ENCODE assay signal across 8 cellular contexts in genomic region chr10:63866075-63866746, GRCh38.
DNase-seq lines count a peak whose midpoint lies in the region; ATAC-seq and TF ChIP-seq lines count a peak whose summit lies in the region.

No MANE protein-coding gene starts in this region.

- peaks cover 7% of the 10 kb centered on the region for H3K4me1 Mint-ChIP-seq in activated naive CD8-positive, alpha-beta T cell treated with anti-CD3 and anti-CD28 coated beads, Interleukin-2, amount 50 U/mL, for 24 hours

- H3K27ac ChIP-seq in SJCRH30 = no peak overlapping the region
- no peak overlapping the region for H3K27ac ChIP-seq in right atrium auricular region

- ATAC-seq in GM21619 (IDR thresholded peaks at IDR 0.05; ENCODE audit: unreplicated experiment) = peak; percentile 96
- peak; percentile 68 for ATAC-seq in activated naive CD8-positive, alpha-beta T cell treated with anti-CD3 and anti-CD28 coated beads, Interleukin-2, amount 50 U/mL, for 24 hours

- peak; percentile 52 to 84 for TF ChIP-seq CTCF in right atrium auricular region (IDR thresholded peaks at IDR 0.05)

- no peaks in the 10 kb centered on the region for H3K9me3 Mint-ChIP-seq in activated naive CD8-positive, alpha-beta T cell treated with anti-CD3 and anti-CD28 coated beads, Interleukin-2, amount 50 U/mL, for 24 hours

- no peak overlapping the region for H3K27ac Mint-ChIP-seq in activated naive CD8-positive, alpha-beta T cell treated with anti-CD3 and anti-CD28 coated beads, Interleukin-2, amount 50 U/mL, for 24 hours

- no peaks in the 10 kb centered on the region for H3K36me3 Mint-ChIP-seq in activated naive CD8-positive, alpha-beta T cell treated with anti-CD3 and anti-CD28 coated beads, Interleukin-2, amount 50 U/mL, for 24 hours (ENCODE audit: low read depth)

- peaks cover 26% of the 10 kb centered on the region for H3K27me3 Mint-ChIP-seq in activated naive CD8-positive, alpha-beta T cell treated with anti-CD3 and anti-CD28 coated beads, Interleukin-2, amount 50 U/mL, for 24 hours

- H3K4me1 ChIP-seq in SJCRH30 = no peaks in the 10 kb centered on the region
- peaks cover 0 to 8% of the 10 kb centered on the region in 2 donors for H3K4me1 ChIP-seq in right atrium auricular region

- H3K4me3 Mint-ChIP-seq in activated naive CD8-positive, alpha-beta T cell treated with anti-CD3 and anti-CD28 coated beads, Interleukin-2, amount 50 U/mL, for 24 hours = no peak overlapping the region

- no peak overlapping the region for H3K4me3 ChIP-seq in SJCRH30
- H3K4me3 ChIP-seq in right atrium auricular region = no peak overlapping the region

- H3K27me3 ChIP-seq in SJCRH30 (no peaks in the 10 kb centered on the region), right atrium auricular region (no peaks in the 10 kb centered on the region)

- peak; percentile 3 to 72 (median 50) for DNase-seq in NCI-H1417 (lab: John Stamatoyannopoulos, UW)
- DNase-seq in NCI-H1417 treated with DMSO at 0.1 percent for 48 hours (lab: John Stamatoyannopoulos, UW) = no peak
- peak in 42 of 76 experiments; percentile 2 to 54 (median 16) for DNase-seq in HUDEP-2 (lab: John Stamatoyannopoulos, UW; ENCODE audit: unreplicated experiment in 76 of 76)
- DNase-seq in SJCRH30 = peak; percentile 30 to 71
- peak; percentile 37 for DNase-seq in activated naive CD8-positive, alpha-beta T cell treated with anti-CD3 and anti-CD28 coated beads, Interleukin-2, amount 50 U/mL, for 24 hours
- DNase-seq in right atrium auricular region (ENCODE audit: low spot score) = no peak
- DNase-seq in retina = peak; percentile 87

- H3K9me3 ChIP-seq in SJCRH30 (replicated peaks) (no peaks in the 10 kb centered on the region), right atrium auricular region (no peaks in the 10 kb centered on the region)

- H3K36me3 ChIP-seq in SJCRH30 (no peaks in the 10 kb centered on the region), right atrium auricular region (no peaks in the 10 kb centered on the region)

Comparison
In these comparisons a context has a peak if more than half of its experiments do, and no peak if none do; other contexts are left out.
1. DNase-seq: peak in NCI-H1417 (3 of 3), HUDEP-2 (42 of 76), SJCRH30 (2 of 2), activated naive CD8-positive, alpha-beta T cell treated with anti-CD3 and anti-CD28 coated beads, Interleukin-2, amount 50 U/mL, for 24 hours (single experiment) and retina (single experiment); none in NCI-H1417 treated with DMSO at 0.1 percent for 48 hours (single experiment) and right atrium auricular region (single experiment).